Comparison of ENCODE assay signal across 19 cellular contexts in the genomic region with DNA sequence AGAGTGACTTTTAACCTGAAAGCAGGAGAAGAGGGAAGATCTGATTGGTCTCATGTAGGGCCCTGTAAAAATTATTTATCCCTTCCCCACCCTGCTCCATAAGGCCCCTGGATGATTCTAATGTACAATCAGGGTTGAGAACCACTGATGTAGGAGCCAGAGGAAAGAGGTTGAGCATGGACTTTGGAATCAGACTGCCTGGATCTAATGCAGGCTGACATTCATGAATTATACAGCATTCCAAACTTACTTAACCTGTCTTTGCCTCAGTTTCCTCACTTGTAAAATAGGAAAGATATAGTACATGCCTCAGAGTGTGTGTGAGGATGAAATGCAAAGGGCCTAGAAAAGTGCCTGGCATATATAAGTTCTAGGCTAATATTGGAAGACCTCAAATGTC.
"Had no signal": no experiment of that assay in that cellular context is flagged by ENCODE, and none has a peak within 500 bp of the region (broad histone marks: within the 10 kb centered on the region; RNA-seq: fewer than 3 reads in every experiment).

No MANE protein-coding gene starts in this region.

- H3K27ac ChIP-seq: colonic mucosa, dorsolateral prefrontal cortex, esophagus muscularis mucosa, foreskin keratinocyte, gastroesophageal sphincter, heart left ventricle, left ventricle myocardium inferior, lower lobe of right lung had no signal

- H3K27me3 ChIP-seq: colonic mucosa, dorsolateral prefrontal cortex, esophagus muscularis mucosa, foreskin keratinocyte, gastroesophageal sphincter, heart left ventricle had no signal

- H3K36me3 ChIP-seq: colonic mucosa, esophagus muscularis mucosa, gastroesophageal sphincter, heart left ventricle, left ventricle myocardium inferior, lower lobe of right lung had no signal

- ATAC-seq: foreskin keratinocyte, gastroesophageal sphincter, heart left ventricle, left cardiac atrium, lower lobe of right lung had no signal

- H3K4me3 ChIP-seq: colonic mucosa, dorsolateral prefrontal cortex, esophagus muscularis mucosa, gastroesophageal sphincter, heart left ventricle, left ventricle myocardium inferior, lower lobe of right lung had no signal

- H3K4me1 ChIP-seq: colonic mucosa, foreskin keratinocyte had no signal

- DNase-seq: cerebellar nuclear complex; colonic mucosa; dermis blood vessel endothelial cell; dorsolateral prefrontal cortex; effector CD4-positive, alpha-beta T cell; effector memory CD4-positive, alpha-beta T cell; foreskin keratinocyte; heart left ventricle; hippocampal formation; left cardiac atrium; left ventricle myocardium inferior; lower lobe of right lung; mesendoderm; midbrain had no signal

- FAIRE-seq: frontal cortex, islet of Langerhans, keratinocyte had no signal

- H3K9me3 ChIP-seq: colonic mucosa, esophagus muscularis mucosa, gastroesophageal sphincter, heart left ventricle, left ventricle myocardium inferior, lower lobe of right lung had no signal
